Comparison of ENCODE assay signal across 20 cellular contexts in genomic region chr6:143490775-143491174, GRCh38. TPM values are rescaled to one million over a fixed set of nuclear protein-coding genes. Genes with fewer than 3 reads are reported as not detected.
DNase-seq lines count a peak whose midpoint lies in the region; ATAC-seq, FAIRE-seq and TF ChIP-seq lines count a peak whose summit lies in the region.
"Had no signal": no experiment of that assay in that cellular context is flagged by ENCODE, and none has a peak within 500 bp of the region (broad histone marks: within the 10 kb centered on the region; RNA-seq: fewer than 3 reads in every experiment).

No MANE protein-coding gene starts in this region.

- H3K4me3 ChIP-seq in right atrium auricular region (no peak overlapping the region), left ventricle myocardium inferior (no peak overlapping the region), upper lobe of right lung (no peak overlapping the region), transverse colon (no peak overlapping the region)
- H3K4me3 ChIP-seq: MG63, SJSA1 had no signal

- peak; percentile 67 for ATAC-seq in Right ventricle myocardium superior (ENCODE audit: poor library complexity)
- peak; percentile 32 for ATAC-seq in upper lobe of right lung

- FAIRE-seq in GM12891 (lab: Jason Lieb, UNC): no peak
- FAIRE-seq: H54, RCC 7860 had no signal

- peaks cover 11% of the 10 kb centered on the region for H3K36me3 ChIP-seq in right atrium auricular region
- peaks cover 23% of the 10 kb centered on the region for H3K36me3 ChIP-seq in left ventricle myocardium inferior
- H3K36me3 ChIP-seq in upper lobe of right lung: peaks cover 22% of the 10 kb centered on the region
- H3K36me3 ChIP-seq in transverse colon: peaks cover 0 to 10% (median 0%) of the 10 kb centered on the region in 4 donors

- WGBS in transverse colon (ENCODE audit: low coverage in 1 of 2), 2 donors: 90 to 95% methylated on average over 4 to 8 of the region's 8 CpGs

- TF ChIP-seq CTCF in right atrium auricular region (IDR thresholded peaks at IDR 0.05) (no peak), left ventricle myocardium inferior (IDR thresholded peaks at IDR 0.05; ENCODE audit: borderline replicate concordance) (no peak), upper lobe of right lung (IDR thresholded peaks at IDR 0.05) (no peak), transverse colon (IDR thresholded peaks at IDR 0.05) (no peak)

- H3K4me1 ChIP-seq in right atrium auricular region (no peaks in the 10 kb centered on the region), left ventricle myocardium inferior (no peaks in the 10 kb centered on the region), upper lobe of right lung (no peaks in the 10 kb centered on the region), transverse colon (no peaks in the 10 kb centered on the region)
- H3K4me1 ChIP-seq: SJSA1 had no signal

- H3K27ac ChIP-seq in right atrium auricular region: no peak overlapping the region
- H3K27ac ChIP-seq in left ventricle myocardium inferior (replicated peaks): peak overlapping the region; percentile 34
- no peak overlapping the region for H3K27ac ChIP-seq in upper lobe of right lung
- no peak overlapping the region for H3K27ac ChIP-seq in transverse colon
- H3K27ac ChIP-seq: SJSA1 had no signal

- H3K27me3 ChIP-seq in right atrium auricular region (no peaks in the 10 kb centered on the region), left ventricle myocardium inferior (ENCODE audit: low read depth) (no peaks in the 10 kb centered on the region), upper lobe of right lung (no peaks in the 10 kb centered on the region), transverse colon (no peaks in the 10 kb centered on the region)
- H3K27me3 ChIP-seq: MG63, SJSA1 had no signal

- TF ChIP-seq POLR2A in transverse colon (IDR thresholded peaks at IDR 0.05): no peak
- TF ChIP-seq POLR2A in GM12891 (IDR thresholded peaks at IDR 0.05; ENCODE audit: low read depth, low read length): no peak

- DNase-seq in Right ventricle myocardium superior (no peak), right atrium auricular region (ENCODE audit: low spot score) (no peak), astrocyte of the hippocampus (ENCODE audit: low read depth, low spot score) (peak; percentile 11), left ventricle myocardium inferior (no peak), upper lobe of right lung (no peak), transverse colon (no peak), T-helper 1 cell (no peak), GM12891 (ENCODE audit: insufficient read length, low spot score) (no peak)
- DNase-seq: Calu3, DMS153, DND-41, KBM-7, MG63, NCI-H2081, NCI-H226, NCI-H510A had no signal

- intact Hi-C loops in Right ventricle myocardium superior (cut with DNase I): no loop called here
- intact Hi-C loops in left ventricle myocardium inferior (cut with micrococcal nuclease): no loop called here
- intact Hi-C loops in upper lobe of right lung (cut with DNase I): no loop called here
- intact Hi-C loops in transverse colon (cut with DNase I; ENCODE audit: low total_unique reads): no loop called here

- H3K9me3 ChIP-seq in right atrium auricular region (no peaks in the 10 kb centered on the region), left ventricle myocardium inferior (replicated peaks) (no peaks in the 10 kb centered on the region), upper lobe of right lung (no peaks in the 10 kb centered on the region), transverse colon (no peaks in the 10 kb centered on the region)
- H3K9me3 ChIP-seq: MG63, SJSA1 had no signal

- no peak for TF ChIP-seq EP300 in transverse colon (IDR thresholded peaks at IDR 0.05; ENCODE audit: low read depth)

- in situ Hi-C loops in transverse colon (cut with MboI; ENCODE audit: low pct_ligation_motif_present in 1 of 4, low pct_unique_long_range_greater_than_20kb in 1 of 4, low sequenced_read_pairs in 3 of 4): no loop called here

TF ChIP-seq in GM12891, 5 proteins besides CTCF, POLR2A, EP300 and RAD21:
- TF ChIP-seq SPI1 (IDR thresholded peaks at IDR 0.05; ENCODE audit: low read depth, low read length) (no peak), TAF1 (IDR thresholded peaks at IDR 0.05; ENCODE audit: low read depth, low read length) (no peak), POLR2AphosphoS5 (IDR thresholded peaks at IDR 0.05; ENCODE audit: low read depth, low read length) (no peak), POU2F2 (IDR thresholded peaks at IDR 0.05; ENCODE audit: low read depth, low read length) (no peak), PAX5 (IDR thresholded peaks at IDR 0.05; ENCODE audit: insufficient read depth, low read length, severe bottlenecking) (no peak)

RNA-seq across cellular contexts. Expression of gene FUCA2, which starts 20.7 kb away (rescaled TPM):
- total RNA-seq in Right ventricle myocardium superior (38.8 TPM), right atrium auricular region (10 to 100 TPM; 17.3 to 27.3 TPM), left ventricle myocardium inferior (44.5 TPM), upper lobe of right lung (50.6 TPM), transverse colon (10 to 100 TPM; 19.5 to 70.3 (median 46.9) TPM)
- polyA plus RNA-seq in GM12891 (2012; ENCODE audit: low read depth, missing spikeins): 20.6 TPM
- total RNA-seq: OCI-LY7 had no signal

RNA-seq across cellular contexts. Expression of gene PEX3, which starts 40.2 kb away (rescaled TPM):
- total RNA-seq in Right ventricle myocardium superior (17.9 TPM), right atrium auricular region (10 to 100 TPM in 1 of 2 donors, 1 to 10 TPM in 1; 8.4 to 14.9 TPM), left ventricle myocardium inferior (21.0 TPM), upper lobe of right lung (18.8 TPM), transverse colon (10 to 100 TPM in 1 of 4 donors, 1 to 10 TPM in 1, not detected in 2; 7.6 to 13.2 TPM)
- polyA plus RNA-seq in GM12891 (2012; ENCODE audit: low read depth, missing spikeins): 15.8 TPM

RNA-seq across cellular contexts. Expression of gene ADAT2, which starts 40.3 kb away (rescaled TPM):
- total RNA-seq in Right ventricle myocardium superior (1.4 TPM), right atrium auricular region (1 to 10 TPM; 1.0 to 2.2 TPM), left ventricle myocardium inferior (1.5 TPM), upper lobe of right lung (7.1 TPM), transverse colon (10 to 100 TPM in 2 of 4 donors, 1 to 10 TPM in 1, under 1 TPM in 1; 0.75 to 12.7 (median 9.7) TPM)
- polyA plus RNA-seq in GM12891 (2012; ENCODE audit: low read depth, missing spikeins): 14.7 TPM
